Comparison of ENCODE assay signal across 11 cellular contexts in the genomic region with DNA sequence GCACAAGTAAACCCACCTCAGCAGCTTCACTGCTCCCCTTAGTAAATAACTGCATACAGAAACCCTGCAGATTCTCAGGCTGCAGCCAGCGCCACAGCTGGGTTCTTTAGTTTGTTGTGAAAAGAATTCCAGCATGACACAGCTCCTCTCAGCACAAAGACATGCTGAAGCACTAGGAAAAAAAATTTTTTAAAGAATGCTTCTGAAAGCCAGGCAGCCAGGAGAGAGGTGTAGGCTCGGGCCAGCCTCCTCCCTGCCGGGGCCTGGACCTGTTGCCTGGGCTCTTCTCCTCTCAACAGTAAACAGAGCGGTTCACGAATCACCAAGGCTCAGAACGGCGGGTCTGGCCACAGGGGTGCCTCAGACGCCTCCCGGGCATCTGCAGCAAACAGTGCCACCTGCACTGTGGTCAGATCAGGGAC.
DNase-seq lines count a peak whose midpoint lies in the region; ATAC-seq lines count a peak whose summit lies in the region.
"Had no signal": no experiment of that assay in that cellular context is flagged by ENCODE, and none has a peak within 500 bp of the region (broad histone marks: within the 10 kb centered on the region; RNA-seq: fewer than 3 reads in every experiment).

No MANE protein-coding gene starts in this region.

- no peak for ATAC-seq in HG03025 (IDR thresholded peaks at IDR 0.05; ENCODE audit: low FRiP score, unreplicated experiment)
- ATAC-seq: left ventricle myocardium superior had no signal

- DNase-seq in EH (ENCODE audit: low read depth), result peak; percentile 34
- DNase-seq in NCI-H345 (lab: John Stamatoyannopoulos, UW), result peak; percentile 77
- peak; percentile 72 for DNase-seq in ecto neural progenitor cell (ENCODE audit: low spot score)
- peak; percentile 21 for DNase-seq in midbrain (lab: John Stamatoyannopoulos, UW)
- no peak for DNase-seq in NCI-H524 treated with DMSO at 0.1 percent for 48 hours (lab: John Stamatoyannopoulos, UW)
- DNase-seq in NCI-H1436 (lab: John Stamatoyannopoulos, UW), result no peak
- DNase-seq in activated effector memory CD4-positive, alpha-beta T cell treated with Interleukin-2 at 50 U/mL for 16 hours, result no peak
- DNase-seq: activated naive CD4-positive, alpha-beta T cell treated with Interleukin-2 at 50 U/mL for 16 hours; left ventricle myocardium superior; T1000 had no signal

Comparison
In these comparisons a context has a peak if more than half of its experiments do, and no peak if none do; other contexts are left out.
1. DNase-seq: peak in EH (single experiment), NCI-H345 (single experiment), ecto neural progenitor cell (single experiment) and midbrain (single experiment); none in NCI-H524 treated with DMSO at 0.1 percent for 48 hours (single experiment), NCI-H1436 (single experiment) and activated effector memory CD4-positive, alpha-beta T cell treated with Interleukin-2 at 50 U/mL for 16 hours (single experiment).